19 cellular contexts compared by ENCODE assay signal in genomic region chr10:114166053-114166452, GRCh38. TPM values are rescaled to one million over a fixed set of nuclear protein-coding genes. Genes with fewer than 3 reads are reported as not detected.
DNase-seq lines count a peak whose midpoint lies in the region; ATAC-seq, FAIRE-seq and TF ChIP-seq lines count a peak whose summit lies in the region.
"Had no signal": no experiment of that assay in that cellular context is flagged by ENCODE, and none has a peak within 500 bp of the region (broad histone marks: within the 10 kb centered on the region; RNA-seq: fewer than 3 reads in every experiment).

No MANE protein-coding gene starts in this region.

- peak overlapping the region; percentile 10 for H4K5ac ChIP-seq in H1 (ENCODE audit: insufficient read length, low read depth, low read length)

- CTCF ChIA-PET in H1 (lab: Charles Lee; ENCODE audit: partially characterized antibody), result interaction anchor here (0.6 kb wide), 1 partner anchor 70 kb away, joined by 3 read pairs; no protein-coding TSS in a partner anchor

- no peak overlapping the region for H3K4ac ChIP-seq in H1 (replicated peaks; ENCODE audit: insufficient read length, low read depth, low read length)

- H2BK20ac ChIP-seq in H1 (ENCODE audit: low read length), result no peak overlapping the region

- no peak for TF ChIP-seq POLR2A in H1 (IDR thresholded peaks at IDR 0.05; ENCODE audit: control extremely low read depth in 1 of 2, low read depth in 2 of 2, low read length in 2 of 2)

- peaks cover 0 to 10% (median 0%) of the 10 kb centered on the region in 4 experiments; a peak in 4 of 7 replicates for H3K4me1 ChIP-seq in H1 (replicated peaks in 1 of 4; ENCODE audit: control insufficient read depth in 3 of 4, insufficient read depth in 4 of 4, low read length in 3 of 4)
- peaks cover 0 to 9% of the 10 kb centered on the region in 2 donors for H3K4me1 ChIP-seq in left lung
- peaks cover 9% of the 10 kb centered on the region for H3K4me1 ChIP-seq in upper lobe of right lung

- 35% methylated on average over 2 of the region's 2 CpGs; no CpG with 5 or more reads in 1 of the 2 experiments for WGBS in H1 (ENCODE audit: extremely low coverage in 1 of 2, insufficient coverage in 1 of 2, insufficient read length in 1 of 2, insufficient replicate concordance in 2 of 2, low coverage in 1 of 2, low lambda C conversion rate in 2 of 2, missing lambda C conversion rate in 1 of 2), 2 experiments

- H2BK15ac ChIP-seq in H1 (ENCODE audit: low read length), result no peak overlapping the region

- no peak overlapping the region for H4K91ac ChIP-seq in H1 (replicated peaks; ENCODE audit: insufficient read length, low read length)

- no peak for TF ChIP-seq CTCF in H1 (IDR thresholded peaks at IDR 0.05; ENCODE audit: control extremely low read depth in 1 of 3, insufficient read depth in 1 of 3, low read depth in 1 of 3, low read length in 3 of 3)
- no peak for TF ChIP-seq CTCF in left lung (IDR thresholded peaks at IDR 0.05)
- no peak for TF ChIP-seq CTCF in upper lobe of right lung (IDR thresholded peaks at IDR 0.05)

- H3K14ac ChIP-seq in H1 (ENCODE audit: insufficient read length), result no peak overlapping the region

- DNase-seq in Right ventricle myocardium inferior (ENCODE audit: missing footprints) (no peak), cardiac septum (ENCODE audit: low spot score) (no peak), H1 (ENCODE audit: low read depth in 1 of 2, low spot score in 2 of 2) (no peak), left lung (no peak), upper lobe of right lung (no peak)
- no peak for DNase-seq in activated naive CD4-positive, alpha-beta T cell treated with anti-CD3 and anti-CD28 coated beads, Interleukin-2, amount 50 U/mL, for 16 hours
- DNase-seq: 8988T; activated CD8-positive, alpha-beta T cell treated with anti-CD3 and anti-CD28 coated beads, Interleukin-2, amount 10 ng/mL, durations not matched to agents 7 days and 5 days; CD4-positive, CD25-positive, alpha-beta regulatory T cell; central memory CD4-positive, alpha-beta T cell; DMS79 treated with DMSO at 0.1 percent for 48 hours; foreskin melanocyte; immature natural killer cell; KG1; nucleus accumbens; RPMI8226 had no signal

- H2BK5ac ChIP-seq in H1 (ENCODE audit: low read depth, low read length), result no peak overlapping the region

- H3K4me2 ChIP-seq in H1 (ENCODE audit: insufficient read depth in 1 of 2, low read depth in 2 of 2, low read length in 2 of 2), result peak overlapping the region; percentile 50 to 53; a peak in 3 of 4 replicates

- POLR2A ChIA-PET in H1 (lab: Charles Lee; ENCODE audit: partially characterized antibody), result no interaction called here

- H3K79me2 ChIP-seq in H1 (ENCODE audit: control insufficient read depth in 1 of 2, insufficient read depth in 2 of 2, low read length in 2 of 2), result peaks cover 0 to 94% of the 10 kb centered on the region in 2 experiments; a peak in 2 of 4 replicates

- TF ChIP-seq RAD21 in H1 (IDR thresholded peaks at IDR 0.05 in 1 of 2, conservative IDR thresholded peaks at IDR 0.05 in 1 of 2; ENCODE audit: low read depth in 2 of 2, low read length in 2 of 2), result no peak

- peaks cover 5 to 11% of the 10 kb centered on the region in 2 experiments for H3K9me3 ChIP-seq in H1 (ENCODE audit: insufficient read depth in 2 of 2, low read depth in 1 of 2, low read length in 1 of 2)
- H3K9me3 ChIP-seq in left lung, result peaks cover 0 to 11% of the 10 kb centered on the region in 2 donors
- peaks cover 5% of the 10 kb centered on the region for H3K9me3 ChIP-seq in upper lobe of right lung

- peak; percentile 65 for FAIRE-seq in H1 (lab: Jason Lieb, UNC)

- no peaks in the 10 kb centered on the region; the same call in 1 of the 2 replicates for H3K23me2 ChIP-seq in H1 (ENCODE audit: low read depth, low read length)

- H2AK5ac ChIP-seq in H1 (ENCODE audit: low read depth, low read length), result no peak overlapping the region

- H3K79me1 ChIP-seq in H1 (ENCODE audit: low read depth, low read length), result no peaks in the 10 kb centered on the region; the same call in none of the 2 replicates

- intact Hi-C loops in Right ventricle myocardium inferior (cut with DNase I) (no loop called here), cardiac septum (cut with DNase I) (no loop called here), left lung (cut with DNase I) (no loop called here), upper lobe of right lung (cut with DNase I) (no loop called here)

- peaks cover 0 to 3% of the 10 kb centered on the region in 2 experiments for H4K20me1 ChIP-seq in H1 (replicated peaks in 1 of 2; ENCODE audit: control insufficient read depth in 1 of 2, insufficient read depth in 2 of 2, low read length in 2 of 2)

- H3K27me3 ChIP-seq in H1 (replicated peaks in 1 of 4; ENCODE audit: control insufficient read depth in 3 of 4, extremely low read depth in 1 of 4, insufficient read depth in 3 of 4, low read length in 3 of 4) (no peaks in the 10 kb centered on the region), left lung (no peaks in the 10 kb centered on the region), upper lobe of right lung (no peaks in the 10 kb centered on the region)

- no peak overlapping the region for H3K56ac ChIP-seq in H1 (replicated peaks; ENCODE audit: insufficient read length, low read depth, low read length)

- H2BK12ac ChIP-seq in H1 (ENCODE audit: low read depth, low read length), result no peak overlapping the region

- H3K36me3 ChIP-seq in H1 (ENCODE audit: control insufficient read depth in 2 of 4, insufficient read depth in 4 of 4, low read length in 3 of 4) (peaks cover 0 to 18% (median 3%) of the 10 kb centered on the region in 4 experiments; a peak in 2 of 8 replicates), left lung (peaks cover 0 to 10% of the 10 kb centered on the region in 2 donors), upper lobe of right lung (peaks cover 18% of the 10 kb centered on the region)
- H3K36me3 ChIP-seq: thoracic aorta had no signal

- H2AFZ ChIP-seq in H1 (ENCODE audit: low read length), result no peak overlapping the region

- ATAC-seq in Right ventricle myocardium inferior (peak; percentile 55), left lung (peak; percentile 76), upper lobe of right lung (peak; percentile 70), HG03521 (IDR thresholded peaks at IDR 0.05; ENCODE audit: unreplicated experiment) (no peak), GM21786 (IDR thresholded peaks at IDR 0.05; ENCODE audit: unreplicated experiment) (no peak)
- ATAC-seq: activated CD8-positive, alpha-beta T cell treated with anti-CD3 and anti-CD28 coated beads, Interleukin-2, amount 10 ng/mL, durations not matched to agents 7 days and 5 days had no signal

- peak overlapping the region in 1 of 4 experiments; percentile 33; a peak in 1 of 8 replicates for H3K4me3 ChIP-seq in H1 (ENCODE audit: extremely low read depth in 1 of 4, insufficient read depth in 2 of 4, low read depth in 3 of 4, low read length in 4 of 4)
- no peak overlapping the region for H3K4me3 ChIP-seq in left lung
- no peak overlapping the region for H3K4me3 ChIP-seq in upper lobe of right lung
- H3K4me3 ChIP-seq: thoracic aorta had no signal

- no peak overlapping the region; the same call in 1 of the 2 replicates for H3K18ac ChIP-seq in H1 (ENCODE audit: extremely low read depth, low read length)

- no peak overlapping the region for H4K8ac ChIP-seq in H1 (ENCODE audit: extremely low read depth, insufficient read depth, low read length)

- no peak overlapping the region for H3K23ac ChIP-seq in H1 (ENCODE audit: insufficient read length)

- H3K9ac ChIP-seq in H1 (replicated peaks in 1 of 4; ENCODE audit: extremely low read depth in 1 of 4, low read depth in 3 of 4, low read length in 3 of 4), result no peak overlapping the region

- TF ChIP-seq EP300 in H1 (IDR thresholded peaks at IDR 0.05; ENCODE audit: borderline replicate concordance in 1 of 2, low read depth in 2 of 2, low read length in 2 of 2), result no peak

- no peak overlapping the region for H2BK120ac ChIP-seq in H1 (replicated peaks; ENCODE audit: low read depth, low read length)

- H3K27ac ChIP-seq in H1 (ENCODE audit: low read depth, low read length) (no peak overlapping the region), left lung (peak overlapping the region; percentile 13 to 51), upper lobe of right lung (peak overlapping the region; percentile 31)
- H3K27ac ChIP-seq: thoracic aorta had no signal

TF ChIP-seq in H1, 55 proteins besides CTCF, POLR2A, EP300 and RAD21 (continues in another document):
- 0 out of 2 replicates have a peak, but pooled peaks have one; percentile 40 for TF ChIP-seq SP1 (IDR thresholded peaks at IDR 0.05; ENCODE audit: low read depth, low read length)
- TF ChIP-seq SIN3A (conservative IDR thresholded peaks at IDR 0.05 in 1 of 2, IDR thresholded peaks at IDR 0.05 in 1 of 2; ENCODE audit: low read depth in 1 of 2, low read length in 2 of 2), result no peak

RNA-seq across cellular contexts. Expression of gene CCDC186, which starts 8.0 kb away (rescaled TPM):
- total RNA-seq in Right ventricle myocardium inferior (17.4 TPM), cardiac septum (19.5 TPM), left lung (10 to 100 TPM; 25.2 to 36.2 TPM), upper lobe of right lung (33.3 TPM)
- total RNA-seq in H1 (2021; fragmentation: NEBNext Ultra II Directional; extraction: Animal tissue kit (Norgen Biotek cat#: 25700)), result 29.8 and 30.3 TPM in 2 replicates
- polyA plus RNA-seq in H1 (2011; rRNA removed), result 2.2 and 3.0 TPM in 2 replicates
- 4.5 TPM for polyA plus RNA-seq in H1 (2011; cell fraction: cytosol; rRNA removed)
- polyA plus RNA-seq in H1 (2011; cell fraction: nucleus; rRNA removed), result 4.5 TPM
- polyA plus RNA-seq in H1 (2012, experiment 1 of 2), result 3.9 to 11.7 TPM (median 5.3 TPM) in 4 replicates
- polyA plus RNA-seq in H1 (2012, experiment 2 of 2), result 0.49 TPM
- polyA plus RNA-seq in H1 (2013, experiment 1 of 2), result 15.2 TPM
- 14.8 TPM for polyA plus RNA-seq in H1 (2013, experiment 2 of 2)
- polyA minus RNA-seq in H1 (2011; rRNA and poly(A)+ RNA removed), result 11.4 and 13.2 TPM in 2 replicates
- 7.0 TPM for polyA minus RNA-seq in H1 (2011; cell fraction: cytosol; rRNA and poly(A)+ RNA removed)
- 31.6 TPM for polyA minus RNA-seq in H1 (2011; cell fraction: nucleus; rRNA and poly(A)+ RNA removed)

RNA-seq across cellular contexts. Expression of gene TDRD1, which starts 13.1 kb away (rescaled TPM):
- total RNA-seq in Right ventricle myocardium inferior (4.0 TPM), cardiac septum (1.2 TPM), left lung (under 1 TPM; 0.17 to 0.29 TPM), upper lobe of right lung (0.14 TPM)
- 0.71 and 0.92 TPM in 2 replicates for total RNA-seq in H1 (2021; fragmentation: NEBNext Ultra II Directional; extraction: Animal tissue kit (Norgen Biotek cat#: 25700))
- polyA plus RNA-seq in H1 (2011; rRNA removed), result 0.02 and 0.05 TPM in 2 replicates
- polyA plus RNA-seq in H1 (2011; cell fraction: cytosol; rRNA removed), result 0.13 TPM
- polyA plus RNA-seq in H1 (2011; cell fraction: nucleus; rRNA removed), result 0.07 TPM
- polyA plus RNA-seq in H1 (2012, experiment 1 of 2), result 0.14 to 0.21 TPM (median 0.17 TPM) in 4 replicates
- not detected for polyA plus RNA-seq in H1 (2012, experiment 2 of 2)
- 0.22 TPM for polyA plus RNA-seq in H1 (2013, experiment 1 of 2)
- 0.22 TPM for polyA plus RNA-seq in H1 (2013, experiment 2 of 2)
- 0.41 and 0.66 TPM in 2 replicates for polyA minus RNA-seq in H1 (2011; rRNA and poly(A)+ RNA removed)
- not detected for polyA minus RNA-seq in H1 (2011; cell fraction: cytosol; rRNA and poly(A)+ RNA removed)
- polyA minus RNA-seq in H1 (2011; cell fraction: nucleus; rRNA and poly(A)+ RNA removed), result 0.70 TPM
- total RNA-seq: activated CD8-positive, alpha-beta T cell treated with anti-CD3 and anti-CD28 coated beads, Interleukin-2, amount 10 ng/mL, durations not matched to agents 7 days and 5 days; CD4-positive, CD25-positive, alpha-beta regulatory T cell had no signal
- polyA plus RNA-seq: immature natural killer cell had no signal

Comparison
In these comparisons a context has a peak if more than half of its experiments do, and no peak if none do; other contexts are left out.
1. ATAC-seq: peak in Right ventricle myocardium inferior (single experiment), left lung (single experiment) and upper lobe of right lung (single experiment); none in HG03521 (single experiment) and GM21786 (single experiment).